In genomic region chr19:633068-633785, GRCh38 we compare ENCODE assay signal across 8 cellular contexts.
DNase-seq lines count a peak whose midpoint lies in the region; ATAC-seq and TF ChIP-seq lines count a peak whose summit lies in the region.

Gene POLRMT (minus strand): TSS chr19:633537. CDS start chr19:633512, 25 bp downstream.

- intact Hi-C loops in dendritic cell treated with granulocyte-macrophage colony-stimulating factor and Interleukin-4, amounts not matched to agents 40 ng/mL and 50 ng/mL, for 4 days (cut with micrococcal nuclease) = loop anchor here (2.0 kb wide), 1 partner anchor 28 kb away; no protein-coding TSS in a partner anchor

- peak within 1 kb of the TSS; percentile 97 for H3K4me3 Mint-ChIP-seq in dendritic cell treated with granulocyte-macrophage colony-stimulating factor and Interleukin-4, amounts not matched to agents 40 ng/mL and 50 ng/mL, for 4 days

- ATAC-seq in GM19397 (IDR thresholded peaks at IDR 0.05; ENCODE audit: unreplicated experiment) = peak; percentile 82
- ATAC-seq in HG03565 (IDR thresholded peaks at IDR 0.05; ENCODE audit: unreplicated experiment) = peak; percentile 85

- peaks cover 37% of the 10 kb centered on the region for H3K4me1 Mint-ChIP-seq in dendritic cell treated with granulocyte-macrophage colony-stimulating factor and Interleukin-4, amounts not matched to agents 40 ng/mL and 50 ng/mL, for 4 days (ENCODE audit: low read depth)

- H3K27me3 Mint-ChIP-seq in dendritic cell treated with granulocyte-macrophage colony-stimulating factor and Interleukin-4, amounts not matched to agents 40 ng/mL and 50 ng/mL, for 4 days = peaks cover 18% of the 10 kb centered on the region

- H3K27ac Mint-ChIP-seq in dendritic cell treated with granulocyte-macrophage colony-stimulating factor and Interleukin-4, amounts not matched to agents 40 ng/mL and 50 ng/mL, for 4 days = peak within 1 kb of the TSS; percentile 88

- peaks cover 55% of the 10 kb centered on the region for H3K36me3 Mint-ChIP-seq in dendritic cell treated with granulocyte-macrophage colony-stimulating factor and Interleukin-4, amounts not matched to agents 40 ng/mL and 50 ng/mL, for 4 days (ENCODE audit: low read depth)

- TF ChIP-seq CTCF in C4-2B (conservative IDR thresholded peaks at IDR 0.05) = no peak

- peak; percentile 96 for DNase-seq in NCI-H774 (lab: John Stamatoyannopoulos, UW)
- DNase-seq in activated CD4-positive, alpha-beta T cell treated with anti-CD3 and anti-CD28 coated beads, Interleukin-2, amount 50 U/mL, for 4 hours = peak; percentile 93 to 94
- peak; percentile 99 for DNase-seq in left kidney (ENCODE audit: low read depth, low spot score)
- DNase-seq in stimulated activated CD4-positive, alpha-beta T cell treated with anti-CD3 and anti-CD28 coated beads, Interleukin-1b, Interleukin-23, amount 100 ng/mL, for 48 hours = peak; percentile 97

- peak within 1 kb of the TSS; percentile 84 for H3K27ac ChIP-seq in C4-2B

- no peaks in the 10 kb centered on the region for H3K9me3 Mint-ChIP-seq in dendritic cell treated with granulocyte-macrophage colony-stimulating factor and Interleukin-4, amounts not matched to agents 40 ng/mL and 50 ng/mL, for 4 days

Comparison
In these comparisons a context has a peak if more than half of its experiments do, and no peak if none do; other contexts are left out.
1. Peak in every context shown above with its lines: DNase-seq, ATAC-seq and H3K27ac ChIP-seq.